In the genomic region with DNA sequence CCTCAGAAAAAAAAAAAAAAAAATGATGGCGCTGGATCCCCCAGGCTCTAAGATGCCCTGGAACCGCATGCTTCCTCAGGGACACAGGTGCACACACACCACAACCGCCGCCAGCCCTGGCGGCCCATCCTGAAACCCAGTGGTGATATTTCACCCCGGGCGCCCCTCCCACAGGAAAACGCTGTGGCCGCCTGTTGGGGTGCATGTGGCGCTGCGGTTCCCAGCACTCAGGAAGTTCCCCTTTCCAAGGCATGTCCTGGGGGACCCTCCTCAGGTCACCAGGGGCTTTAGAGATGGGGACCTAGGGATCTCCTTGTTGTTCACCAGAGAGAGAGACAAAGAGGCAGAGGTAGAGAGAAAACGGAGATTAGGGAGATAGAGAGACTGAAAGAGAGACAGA, we compare ENCODE assay signal across 8 cellular contexts. TPM values are rescaled to one million over a fixed set of nuclear protein-coding genes. Genes with fewer than 3 reads are reported as not detected.
DNase-seq lines count a peak whose midpoint lies in the region; ATAC-seq and TF ChIP-seq lines count a peak whose summit lies in the region.

No MANE protein-coding gene starts in this region.

- TF ChIP-seq CTCF in activated CD8-positive, alpha-beta T cell treated with anti-CD3 and anti-CD28 coated beads for 36 hours (IDR thresholded peaks at IDR 0.05): no peak

- no peak overlapping the region for H3K9ac ChIP-seq in iPS-15b (ENCODE audit: low read depth, low read length)

- H3K9me3 Mint-ChIP-seq in activated T-cell treated with anti-CD3 and anti-CD28 coated beads, Interleukin-2, amount 50 U/mL, for 72 hours: peaks cover 0 to 2% of the 10 kb centered on the region in 2 donors
- no peaks in the 10 kb centered on the region for H3K9me3 Mint-ChIP-seq in T-cell
- no peaks in the 10 kb centered on the region for H3K9me3 Mint-ChIP-seq in activated CD8-positive, alpha-beta T cell treated with anti-CD3 and anti-CD28 coated beads for 36 hours

- H3K27ac Mint-ChIP-seq in activated T-cell treated with anti-CD3 and anti-CD28 coated beads, Interleukin-2, amount 50 U/mL, for 72 hours: no peak overlapping the region
- H3K27ac Mint-ChIP-seq in T-cell: peak overlapping the region in 1 of 2 donors; percentile 3
- H3K27ac Mint-ChIP-seq in activated CD8-positive, alpha-beta T cell treated with anti-CD3 and anti-CD28 coated beads for 36 hours: no peak overlapping the region

- no peak for DNase-seq in activated T-cell treated with anti-CD3 and anti-CD28 coated beads, Interleukin-2, amount 50 U/mL, for 72 hours
- no peak for DNase-seq in activated T-cell treated with anti-CD3 and anti-CD28 coated beads for 4 hours
- DNase-seq in T-cell: peak in 2 of 34 experiments; percentile 3 to 14
- peak in 15 of 49 donors; percentile 3 to 37 (median 13) for DNase-seq in substantia nigra (lab: John Stamatoyannopoulos, UW)
- DNase-seq in SW 1271 (lab: John Stamatoyannopoulos, UW): no peak
- DNase-seq in activated CD8-positive, alpha-beta T cell treated with anti-CD3 and anti-CD28 coated beads for 36 hours: no peak

- intact Hi-C loops in activated CD8-positive, alpha-beta T cell treated with anti-CD3 and anti-CD28 coated beads for 36 hours (cut with micrococcal nuclease): no loop called here

- CTCF ChIA-PET in T-cell (lab: Charles Lee): interaction anchor here in 1 of 2 donors (0.6 kb wide), 1 partner anchor 9 kb away, joined by 5 read pairs; no protein-coding TSS in a partner anchor
- CTCF ChIA-PET in activated CD8-positive, alpha-beta T cell treated with anti-CD3 and anti-CD28 coated beads for 36 hours (lab: Charles Lee): interaction anchor here (1.7 to 2.9 kb wide), 3 partner anchors 10 to 202 kb away, joined by 4 to 10 read pairs (median 5); no protein-coding TSS in a partner anchor

- peak overlapping the region; percentile 71 for H3K4me3 ChIP-seq in iPS-15b (ENCODE audit: low read depth, low read length)

- H3K36me3 Mint-ChIP-seq in activated T-cell treated with anti-CD3 and anti-CD28 coated beads, Interleukin-2, amount 50 U/mL, for 72 hours (ENCODE audit: insufficient read depth in 2 of 2): no peaks in the 10 kb centered on the region
- no peaks in the 10 kb centered on the region for H3K36me3 Mint-ChIP-seq in T-cell
- H3K36me3 Mint-ChIP-seq in activated CD8-positive, alpha-beta T cell treated with anti-CD3 and anti-CD28 coated beads for 36 hours (ENCODE audit: low read depth): no peaks in the 10 kb centered on the region

- H3K4me1 Mint-ChIP-seq in activated T-cell treated with anti-CD3 and anti-CD28 coated beads, Interleukin-2, amount 50 U/mL, for 72 hours (ENCODE audit: low read depth): peaks cover 10% of the 10 kb centered on the region
- peaks cover 11 to 18% (median 17%) of the 10 kb centered on the region in 3 donors for H3K4me1 Mint-ChIP-seq in T-cell
- peaks cover 7% of the 10 kb centered on the region for H3K4me1 Mint-ChIP-seq in activated CD8-positive, alpha-beta T cell treated with anti-CD3 and anti-CD28 coated beads for 36 hours (ENCODE audit: low read depth)

- peak overlapping the region; percentile 62 to 68 for H3K4me3 Mint-ChIP-seq in activated T-cell treated with anti-CD3 and anti-CD28 coated beads, Interleukin-2, amount 50 U/mL, for 72 hours
- H3K4me3 Mint-ChIP-seq in T-cell: peak overlapping the region; percentile 52 to 71 (median 55)
- no peak overlapping the region for H3K4me3 Mint-ChIP-seq in activated CD8-positive, alpha-beta T cell treated with anti-CD3 and anti-CD28 coated beads for 36 hours

- peak overlapping the region; percentile 82 for H3K27ac ChIP-seq in substantia nigra (ENCODE audit: low read depth, low read length, poor library complexity, severe bottlenecking)

- no peaks in the 10 kb centered on the region for H3K9me3 ChIP-seq in iPS-15b (ENCODE audit: control insufficient read depth, insufficient read depth, low read length)

- H3K36me3 ChIP-seq in iPS-15b (ENCODE audit: control insufficient read depth, insufficient read depth, low read length): peaks cover 3% of the 10 kb centered on the region

- H3K4me1 ChIP-seq in iPS-15b (ENCODE audit: control insufficient read depth, insufficient read depth, low read length): no peaks in the 10 kb centered on the region

- H3K27me3 ChIP-seq in iPS-15b (ENCODE audit: control insufficient read depth, insufficient read depth, low read length): no peaks in the 10 kb centered on the region

- ATAC-seq in activated T-cell treated with anti-CD3 and anti-CD28 coated beads, Interleukin-2, amount 50 U/mL, for 72 hours (replicated peaks in 1 of 2): no peak
- ATAC-seq in T-cell (replicated peaks in 1 of 4) (peak in 1 of 4 experiments; percentile 44), GM21576 (IDR thresholded peaks at IDR 0.05; ENCODE audit: unreplicated experiment) (no peak)
- ATAC-seq in activated CD8-positive, alpha-beta T cell treated with anti-CD3 and anti-CD28 coated beads for 36 hours: no peak

- peaks cover 20% of the 10 kb centered on the region for H3K27me3 Mint-ChIP-seq in activated T-cell treated with anti-CD3 and anti-CD28 coated beads, Interleukin-2, amount 50 U/mL, for 72 hours (ENCODE audit: low read depth)
- peaks cover 23 to 57% of the 10 kb centered on the region in 2 donors for H3K27me3 Mint-ChIP-seq in T-cell
- peaks cover 29% of the 10 kb centered on the region for H3K27me3 Mint-ChIP-seq in activated CD8-positive, alpha-beta T cell treated with anti-CD3 and anti-CD28 coated beads for 36 hours

- POLR2A ChIA-PET in T-cell (lab: Charles Lee): no interaction called here
- POLR2A ChIA-PET in activated CD8-positive, alpha-beta T cell treated with anti-CD3 and anti-CD28 coated beads for 36 hours (lab: Charles Lee): no interaction called here

RNA-seq across cellular contexts. Expression of a gene that starts 2.5 kb away (rescaled TPM):
- 1 to 10 TPM in 1 of 2 donors, under 1 TPM in 1; 0.72 to 3.1 TPM for total RNA-seq in activated T-cell treated with anti-CD3 and anti-CD28 coated beads, Interleukin-2, amount 50 U/mL, for 72 hours
- total RNA-seq in T-cell: 1 to 10 TPM in 2 of 5 donors, under 1 TPM in 3; 0.62 to 5.4 (median 0.82) TPM
- total RNA-seq in activated CD8-positive, alpha-beta T cell treated with anti-CD3 and anti-CD28 coated beads for 36 hours: under 1 TPM; 0.43 to 0.83 TPM

RNA-seq across cellular contexts. Expression of a gene that starts 59.1 kb away (rescaled TPM):
- total RNA-seq in activated T-cell treated with anti-CD3 and anti-CD28 coated beads, Interleukin-2, amount 50 U/mL, for 72 hours: not detected
- not detected for total RNA-seq in T-cell
- not detected for total RNA-seq in activated CD8-positive, alpha-beta T cell treated with anti-CD3 and anti-CD28 coated beads for 36 hours

RNA-seq across cellular contexts. Expression of a gene that starts 59.1 kb away (rescaled TPM):
- not detected for total RNA-seq in activated T-cell treated with anti-CD3 and anti-CD28 coated beads, Interleukin-2, amount 50 U/mL, for 72 hours
- not detected for total RNA-seq in T-cell
- not detected for total RNA-seq in activated CD8-positive, alpha-beta T cell treated with anti-CD3 and anti-CD28 coated beads for 36 hours
